ENCODE assay signal across 12 cellular contexts in genomic region chr3:148459931-148460513, GRCh38.
A peak's percentile ranks its signal among the peaks of the same experiment; 100 is the strongest.
DNase-seq lines count a peak whose midpoint lies in the region; TF ChIP-seq lines count a peak whose summit lies in the region.
"Had no signal": no experiment of that assay in that cellular context is flagged by ENCODE, and none has a peak within 500 bp of the region (broad histone marks: within the 10 kb centered on the region; RNA-seq: fewer than 3 reads in every experiment).

No MANE protein-coding gene starts in this region.

- H3K4me3 Mint-ChIP-seq in type B pancreatic cell, result no peak overlapping the region
- H3K4me3 Mint-ChIP-seq: activated CD4-positive, alpha-beta T cell treated with anti-CD3 and anti-CD28 coated beads for 36 hours; CD4-positive, CD25-positive, alpha-beta regulatory T cell had no signal

- H3K27ac Mint-ChIP-seq in type B pancreatic cell, result no peak overlapping the region
- H3K27ac Mint-ChIP-seq: activated CD4-positive, alpha-beta T cell treated with anti-CD3 and anti-CD28 coated beads for 36 hours; CD4-positive, CD25-positive, alpha-beta regulatory T cell had no signal

- no peak for TF ChIP-seq EP300 in tibial nerve (IDR thresholded peaks at IDR 0.05)

- H3K9me3 ChIP-seq in tibial nerve, result no peaks in the 10 kb centered on the region

- H3K4me1 Mint-ChIP-seq in type B pancreatic cell (ENCODE audit: unreplicated experiment), result no peaks in the 10 kb centered on the region
- H3K4me1 Mint-ChIP-seq: activated CD4-positive, alpha-beta T cell treated with anti-CD3 and anti-CD28 coated beads for 36 hours; CD4-positive, CD25-positive, alpha-beta regulatory T cell had no signal

- no peaks in the 10 kb centered on the region for H3K36me3 Mint-ChIP-seq in type B pancreatic cell
- H3K36me3 Mint-ChIP-seq: CD4-positive, CD25-positive, alpha-beta regulatory T cell had no signal

- 97 to 98% methylated on average over 1 of the region's 1 CpG for WGBS in tibial nerve, 2 donors

- peak; percentile 12 for DNase-seq in SKM-1 treated with dmso at 0.1 percent for 144 hours (lab: John Stamatoyannopoulos, UW; ENCODE audit: unreplicated experiment)
- DNase-seq in SKM-1 (lab: John Stamatoyannopoulos, UW; ENCODE audit: unreplicated experiment), result no peak
- peak; percentile 37 for DNase-seq in NAMALWA (ENCODE audit: low spot score)
- no peak for DNase-seq in epithelial cell of proximal tubule (ENCODE audit: low read depth)
- DNase-seq in type B pancreatic cell (ENCODE audit: extremely low spot score, unreplicated experiment), result no peak
- DNase-seq in C1 segment of cervical spinal cord (lab: John Stamatoyannopoulos, UW), result no peak
- no peak for DNase-seq in COLO668 (lab: John Stamatoyannopoulos, UW; ENCODE audit: unreplicated experiment)
- no peak for DNase-seq in tibial nerve (ENCODE audit: low spot score in 2 of 2)
- DNase-seq: activated CD4-positive, alpha-beta T cell treated with anti-CD3 and anti-CD28 coated beads for 36 hours; NCI-H2171; stimulated activated naive CD4-positive, alpha-beta T cell had no signal

- peaks cover 5% of the 10 kb centered on the region for H3K9me3 Mint-ChIP-seq in type B pancreatic cell

- no peaks in the 10 kb centered on the region for H3K36me3 ChIP-seq in tibial nerve

- H3K4me3 ChIP-seq in epithelial cell of proximal tubule (ENCODE audit: low read depth, low read length), result no peak overlapping the region
- no peak overlapping the region for H3K4me3 ChIP-seq in tibial nerve

- TF ChIP-seq CTCF in epithelial cell of proximal tubule (conservative IDR thresholded peaks at IDR 0.05; ENCODE audit: low read depth, low read length) (peak; percentile 40), type B pancreatic cell (conservative IDR thresholded peaks at IDR 0.05) (peak; percentile 59), tibial nerve (IDR thresholded peaks at IDR 0.05) (peak in 1 of 5 experiments; percentile 14)

- no peak for TF ChIP-seq POLR2A in tibial nerve (IDR thresholded peaks at IDR 0.05)

- H3K4me1 ChIP-seq in tibial nerve, result no peaks in the 10 kb centered on the region

- H3K27ac ChIP-seq in tibial nerve, result no peak overlapping the region

- no peaks in the 10 kb centered on the region for H3K27me3 Mint-ChIP-seq in type B pancreatic cell
- H3K27me3 Mint-ChIP-seq: activated CD4-positive, alpha-beta T cell treated with anti-CD3 and anti-CD28 coated beads for 36 hours; CD4-positive, CD25-positive, alpha-beta regulatory T cell had no signal

- H3K27me3 ChIP-seq in tibial nerve, result no peaks in the 10 kb centered on the region

Comparison
In these comparisons a context has a peak if more than half of its experiments do, and no peak if none do; other contexts are left out.
1. DNase-seq: peak in SKM-1 treated with dmso at 0.1 percent for 144 hours (single experiment) and NAMALWA (single experiment); none in SKM-1 (single experiment), epithelial cell of proximal tubule (single experiment), type B pancreatic cell (single experiment), C1 segment of cervical spinal cord (0 of 14), COLO668 (single experiment) and tibial nerve (0 of 2).